In the genomic region with DNA sequence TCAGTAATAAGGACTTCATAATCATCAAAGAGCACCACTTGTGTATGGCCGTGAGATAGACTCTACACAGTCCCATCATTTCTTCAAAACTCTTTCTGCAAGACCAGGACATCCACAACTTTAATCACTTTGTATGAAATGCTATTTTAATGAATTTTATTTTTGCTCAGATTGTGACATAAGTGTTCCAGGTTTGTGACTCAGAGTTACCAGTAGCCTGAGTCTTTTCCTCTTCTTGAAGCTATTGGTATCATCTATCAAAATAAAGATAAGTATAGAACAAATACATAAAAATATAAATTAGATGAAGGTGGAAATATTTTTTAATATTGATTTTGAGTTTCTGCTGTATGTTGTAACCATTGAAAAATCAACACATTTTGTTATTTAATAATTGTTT, we compare ENCODE assay signal across 21 cellular contexts. TPM values are rescaled to one million over a fixed set of nuclear protein-coding genes. Genes with fewer than 3 reads are reported as not detected.
DNase-seq lines count a peak whose midpoint lies in the region; ATAC-seq and TF ChIP-seq lines count a peak whose summit lies in the region.
"Had no signal": no experiment of that assay in that cellular context is flagged by ENCODE, and none has a peak within 500 bp of the region (broad histone marks: within the 10 kb centered on the region; RNA-seq: fewer than 3 reads in every experiment).

No MANE protein-coding gene starts in this region.

- H3K9me3 ChIP-seq in RWPE2 (ENCODE audit: severe bottlenecking) (peaks cover 1% of the 10 kb centered on the region), skeletal muscle satellite cell (replicated peaks; ENCODE audit: low read length) (no peaks in the 10 kb centered on the region)

- peak overlapping the region; percentile 71 for H3K27ac ChIP-seq in RWPE2 (ENCODE audit: poor library complexity, severe bottlenecking)
- H3K27ac ChIP-seq: C4-2B had no signal

- peak overlapping the region; percentile 40 for H3K4me2 ChIP-seq in skeletal muscle satellite cell (ENCODE audit: low read length)
- H3K4me2 ChIP-seq: GM23338 had no signal

- H3K36me3 ChIP-seq in RWPE2 (ENCODE audit: low read depth) (peaks cover 52% of the 10 kb centered on the region), skeletal muscle satellite cell (ENCODE audit: insufficient read depth, low read length) (peaks cover 19% of the 10 kb centered on the region)

- DNase-seq in ELR (ENCODE audit: low read depth) (peak; percentile 34), RWPE2 (ENCODE audit: low spot score) (no peak), epithelial cell of esophagus (ENCODE audit: low read depth) (peak; percentile 30), Right ventricle myocardium superior (no peak), NCI-H2227 (lab: John Stamatoyannopoulos, UW; ENCODE audit: unreplicated experiment) (no peak), mucosa of gallbladder (ENCODE audit: low spot score) (no peak)
- DNase-seq: ACHN, AML-193, DMS79 treated with DMSO at 0.1 percent for 48 hours, GDM1, KBM-7, NCI-H1105, NCI-H1694 treated with DMSO at 0.1 percent for 48 hours, NCI-H2227 treated with DMSO at 0.1 percent for 48 hours, NCI-H510A treated with DMSO at 0.1 percent for 48 hours, SIG-M5 had no signal

- no peak for ATAC-seq in RWPE2 (ENCODE audit: low read depth)
- ATAC-seq in Right ventricle myocardium superior (ENCODE audit: poor library complexity), result no peak
- ATAC-seq: GM23338, HCT116 had no signal

- H3K27me3 ChIP-seq in RWPE2 (ENCODE audit: insufficient read depth, poor library complexity, severe bottlenecking) (no peaks in the 10 kb centered on the region), skeletal muscle satellite cell (ENCODE audit: control insufficient read depth, insufficient read depth, low read length) (no peaks in the 10 kb centered on the region)

- H3K4me1 ChIP-seq in RWPE2 (ENCODE audit: insufficient read depth, poor library complexity, severe bottlenecking) (peaks cover 43% of the 10 kb centered on the region), skeletal muscle satellite cell (ENCODE audit: control insufficient read depth, insufficient read depth, low read length) (peaks cover 46% of the 10 kb centered on the region)

- peak overlapping the region; percentile 18 for H3K9ac ChIP-seq in skeletal muscle satellite cell (ENCODE audit: low read depth, low read length)

- intact Hi-C loops in Right ventricle myocardium superior (cut with DNase I), result loop anchor here (2.0 kb wide), 1 partner anchor 75 kb away; the partner anchor contains the start of gene PDZD9

- TF ChIP-seq CTCF in RWPE2 (IDR thresholded peaks at IDR 0.05; ENCODE audit: poor library complexity, severe bottlenecking) (no peak), epithelial cell of esophagus (IDR thresholded peaks at IDR 0.05; ENCODE audit: insufficient read depth, low read depth, low read length, missing control alignments) (no peak)

- no peak overlapping the region for H3K4me3 ChIP-seq in RWPE2 (ENCODE audit: severe bottlenecking)
- H3K4me3 ChIP-seq in epithelial cell of esophagus (ENCODE audit: low read length), result no peak overlapping the region
- H3K4me3 ChIP-seq in skeletal muscle satellite cell (ENCODE audit: low read length), result no peak overlapping the region
- H3K4me3 ChIP-seq: GM23338 had no signal

RNA-seq across cellular contexts. Expression of gene VWA3A, which starts 16.6 kb away (rescaled TPM):
- total RNA-seq in skeletal muscle satellite cell (2012; rRNA removed), result under 0.01 TPM in 1 of 2 replicates, not detected in the other
- total RNA-seq in Right ventricle myocardium superior, result 1.3 TPM
- total RNA-seq in mucosa of gallbladder, result 0.32 TPM
- total RNA-seq: RPMI7951 had no signal

Comparison
In these comparisons a context has a peak if more than half of its experiments do, and no peak if none do; other contexts are left out.
1. DNase-seq: peak in ELR (single experiment) and epithelial cell of esophagus (single experiment); none in RWPE2 (single experiment), Right ventricle myocardium superior (single experiment), NCI-H2227 (single experiment) and mucosa of gallbladder (single experiment).